ENCODE assay signal across 1 cellular context in genomic region chr22:46770151-46770641, GRCh38.
A peak's percentile ranks its signal among the peaks of the same experiment; 100 is the strongest.
TF ChIP-seq lines count a peak whose summit lies in the region.

No MANE protein-coding gene starts in this region.

TF ChIP-seq in GM12878, 131 proteins besides CTCF, POLR2A, EP300 and RAD21 (continued from another document):
- TF ChIP-seq NR2C2 (IDR thresholded peaks at IDR 0.05; ENCODE audit: borderline replicate concordance, control insufficient read depth, insufficient read length, low read depth) (no peak), MAX (IDR thresholded peaks at IDR 0.05; ENCODE audit: low read depth, low read length) (no peak), POLR2AphosphoS2 (IDR thresholded peaks at IDR 0.05; ENCODE audit: low read depth, low read length) (no peak), TAF1 (IDR thresholded peaks at IDR 0.05; ENCODE audit: borderline replicate concordance, low read depth, low read length) (no peak), SMAD1 (IDR thresholded peaks at IDR 0.05; ENCODE audit: low read depth, partially characterized antibody) (no peak), REST (IDR thresholded peaks at IDR 0.05; ENCODE audit: low read depth, low read length) (peak; percentile 70; the same call in 1 of the 2 replicates), DPF2 (IDR thresholded peaks at IDR 0.05) (no peak; the same call in 1 of the 2 replicates), SIN3A (IDR thresholded peaks at IDR 0.05; ENCODE audit: low read depth, low read length) (peak; percentile 72; the same call in 1 of the 2 replicates), ZSCAN29 (IDR thresholded peaks at IDR 0.05) (no peak), E4F1 (IDR thresholded peaks at IDR 0.05; ENCODE audit: borderline replicate concordance, partially characterized antibody) (no peak), RAD51 (IDR thresholded peaks at IDR 0.05) (no peak), TCF12 (IDR thresholded peaks at IDR 0.05; ENCODE audit: low read depth, low read length) (no peak), HDGF (IDR thresholded peaks at IDR 0.05) (no peak), IRF3 (IDR thresholded peaks at IDR 0.05) (no peak), ZNF274 (IDR thresholded peaks at IDR 0.05; ENCODE audit: insufficient read depth, insufficient read length) (no peak), BACH1 (IDR thresholded peaks at IDR 0.05; ENCODE audit: borderline replicate concordance) (no peak), NFYA (IDR thresholded peaks at IDR 0.05; ENCODE audit: borderline replicate concordance, low read depth, low read length) (no peak), EED (IDR thresholded peaks at IDR 0.05; ENCODE audit: low read depth) (0 out of 2 replicates have a peak, but pooled peaks have one; percentile 13), ZBTB33 (IDR thresholded peaks at IDR 0.05) (no peak), MLLT1 (IDR thresholded peaks at IDR 0.05) (peak; percentile 62; the same call in 1 of the 2 replicates), NKRF (conservative IDR thresholded peaks at IDR 0.05) (0 out of 2 replicates have a peak, but pooled peaks have one; percentile 45)
